1 cellular context compared by ENCODE assay signal in the genomic region with DNA sequence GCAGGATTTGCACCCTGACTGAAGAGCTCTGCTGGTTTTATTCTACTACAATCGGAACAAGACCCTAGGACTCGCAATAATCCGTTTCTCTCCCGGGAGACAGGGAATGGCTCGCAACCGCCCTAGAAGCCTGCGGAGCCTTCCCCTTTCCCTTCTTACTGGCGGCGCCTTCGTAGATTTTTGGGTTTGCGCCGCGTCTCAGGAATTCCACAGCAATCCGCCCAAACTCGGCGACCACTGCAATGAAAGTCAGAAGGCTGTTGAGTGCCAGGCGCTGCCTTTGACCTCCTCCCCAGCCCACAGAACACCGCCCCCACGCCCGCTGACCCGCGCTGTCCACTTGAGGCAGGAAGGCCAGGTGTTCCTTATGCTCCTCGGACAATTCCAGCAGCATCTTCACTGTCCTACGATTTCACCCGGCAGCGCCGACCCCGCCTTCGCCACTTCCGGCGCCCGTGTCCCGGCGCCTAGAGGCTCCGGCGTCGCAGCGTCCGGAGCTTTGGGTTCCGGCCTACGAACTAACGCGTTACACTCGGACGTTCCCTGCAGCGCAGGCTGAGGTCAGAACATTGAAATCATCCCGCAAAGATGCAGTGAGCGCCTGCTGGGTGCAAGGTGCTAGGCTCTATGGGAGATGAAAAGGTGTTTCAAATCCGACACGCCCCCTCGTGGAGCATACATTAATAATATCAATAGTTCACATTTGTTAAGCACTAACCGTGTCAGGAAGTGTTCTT.
TF ChIP-seq lines count a peak whose summit lies in the region.

Gene COMMD2, minus strand, starts transcription at position 439 of the 737 bp plus-strand sequence. Its CDS starts 45 bp downstream, at position 394.

TF ChIP-seq in K562, 482 proteins besides CTCF, POLR2A, EP300 and RAD21 (continued from another document and continues in another):
- TF ChIP-seq, protein P1, sequence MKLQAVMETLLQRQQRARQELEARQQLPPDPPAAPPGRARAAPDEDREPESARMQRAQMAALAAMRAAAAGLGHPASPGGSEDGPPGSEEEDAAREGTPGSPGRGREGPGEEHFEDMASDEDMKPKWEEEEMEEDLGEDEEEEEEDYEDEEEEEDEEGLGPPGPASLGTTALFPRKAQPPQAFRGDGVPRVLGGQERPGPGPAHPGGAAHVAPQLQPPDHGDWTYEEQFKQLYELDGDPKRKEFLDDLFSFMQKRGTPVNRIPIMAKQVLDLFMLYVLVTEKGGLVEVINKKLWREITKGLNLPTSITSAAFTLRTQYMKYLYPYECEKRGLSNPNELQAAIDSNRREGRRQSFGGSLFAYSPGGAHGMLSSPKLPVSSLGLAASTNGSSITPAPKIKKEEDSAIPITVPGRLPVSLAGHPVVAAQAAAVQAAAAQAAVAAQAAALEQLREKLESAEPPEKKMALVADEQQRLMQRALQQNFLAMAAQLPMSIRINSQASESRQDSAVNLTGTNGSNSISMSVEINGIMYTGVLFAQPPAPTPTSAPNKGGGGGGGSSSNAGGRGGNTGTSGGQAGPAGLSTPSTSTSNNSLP (IDR thresholded peaks at IDR 0.05; ENCODE audit: borderline replicate concordance, low read depth, low read length) = peak; percentile 37; the same call in 1 of the 2 replicates
- TF ChIP-seq FOXJ3 (CRISPR knock-in tag; IDR thresholded peaks at IDR 0.05) (no peak), JUN (IDR thresholded peaks at IDR 0.05; ENCODE audit: borderline replicate concordance, low read depth, low read length) (peak; percentile 66; the same call in 1 of the 2 replicates), JUN (CRISPR knock-in tag; IDR thresholded peaks at IDR 0.05; ENCODE audit: borderline replicate concordance) (no peak; the same call in 1 of the 2 replicates), NR2F6 (CRISPR knock-in tag; IDR thresholded peaks at IDR 0.05) (no peak), PRMT5 (CRISPR knock-in tag; IDR thresholded peaks at IDR 0.05) (no peak), YBX1 (IDR thresholded peaks at IDR 0.05) (no peak), TRIM25 (IDR thresholded peaks at IDR 0.05; ENCODE audit: borderline replicate concordance) (no peak), ERF (CRISPR knock-in tag; IDR thresholded peaks at IDR 0.05) (no peak), GABPB2 (CRISPR knock-in tag; conservative IDR thresholded peaks at IDR 0.05) (no peak), ATF7 (IDR thresholded peaks at IDR 0.05) (peak; percentile 93), ZNF146 (CRISPR knock-in tag; IDR thresholded peaks at IDR 0.05; ENCODE audit: unreplicated experiment) (no peak), KLF16 (IDR thresholded peaks at IDR 0.05) (no peak), ZNF76 (CRISPR knock-in tag; IDR thresholded peaks at IDR 0.05; ENCODE audit: borderline replicate concordance) (no peak), NFIC (IDR thresholded peaks at IDR 0.05) (peak; percentile 46), TARDBP (IDR thresholded peaks at IDR 0.05) (peak; percentile 62; the same call in 1 of the 2 replicates), ADNP (tag; IDR thresholded peaks at IDR 0.05) (no peak), CAMTA2 (CRISPR knock-in tag; conservative IDR thresholded peaks at IDR 0.05) (no peak), ETS1 (conservative IDR thresholded peaks at IDR 0.05; ENCODE audit: control insufficient read depth, low read depth, low read length) (0 out of 2 replicates have a peak, but pooled peaks have one; percentile 46), MAFF (IDR thresholded peaks at IDR 0.05; ENCODE audit: low read length) (no peak), YY1 (IDR thresholded peaks at IDR 0.05; ENCODE audit: borderline replicate concordance in 1 of 3, control insufficient read depth in 1 of 3, extremely low read depth in 1 of 3, insufficient read depth in 3 of 3, insufficient read length in 1 of 3, insufficient replicate concordance in 2 of 3, low read depth in 1 of 3, low read length in 2 of 3) (peak in 2 of 3 experiments; percentile 69 to 75), HDAC3 (IDR thresholded peaks at IDR 0.05; ENCODE audit: borderline replicate concordance, partially characterized antibody) (no peak), THRAP3 (IDR thresholded peaks at IDR 0.05; ENCODE audit: borderline replicate concordance) (no peak), U2AF1 (optimal IDR thresholded peaks at IDR 0.05; ENCODE audit: low read depth, low read length) (no peak), ATF4 (CRISPR knock-in tag; IDR thresholded peaks at IDR 0.05) (peak; percentile 69), ZC3H8 (IDR thresholded peaks at IDR 0.05) (no peak), IRF2 (CRISPR knock-in tag; IDR thresholded peaks at IDR 0.05) (no peak), CGGBP1 (CRISPR knock-in tag; IDR thresholded peaks at IDR 0.05) (peak; percentile 42; the same call in 1 of the 2 replicates), ZNF77 (CRISPR knock-in tag; IDR thresholded peaks at IDR 0.05) (no peak), ZKSCAN8 (CRISPR knock-in tag; IDR thresholded peaks at IDR 0.05) (peak; percentile 50; the same call in 1 of the 2 replicates), STAG1 (CRISPR knock-in tag; IDR thresholded peaks at IDR 0.05; ENCODE audit: borderline replicate concordance) (no peak)
- TF ChIP-seq, protein P2, sequence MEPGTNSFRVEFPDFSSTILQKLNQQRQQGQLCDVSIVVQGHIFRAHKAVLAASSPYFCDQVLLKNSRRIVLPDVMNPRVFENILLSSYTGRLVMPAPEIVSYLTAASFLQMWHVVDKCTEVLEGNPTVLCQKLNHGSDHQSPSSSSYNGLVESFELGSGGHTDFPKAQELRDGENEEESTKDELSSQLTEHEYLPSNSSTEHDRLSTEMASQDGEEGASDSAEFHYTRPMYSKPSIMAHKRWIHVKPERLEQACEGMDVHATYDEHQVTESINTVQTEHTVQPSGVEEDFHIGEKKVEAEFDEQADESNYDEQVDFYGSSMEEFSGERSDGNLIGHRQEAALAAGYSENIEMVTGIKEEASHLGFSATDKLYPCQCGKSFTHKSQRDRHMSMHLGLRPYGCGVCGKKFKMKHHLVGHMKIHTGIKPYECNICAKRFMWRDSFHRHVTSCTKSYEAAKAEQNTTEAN (CRISPR knock-in tag; IDR thresholded peaks at IDR 0.05) = 0 out of 2 replicates have a peak, but pooled peaks have one; percentile 68
- TF ChIP-seq, protein P3, sequence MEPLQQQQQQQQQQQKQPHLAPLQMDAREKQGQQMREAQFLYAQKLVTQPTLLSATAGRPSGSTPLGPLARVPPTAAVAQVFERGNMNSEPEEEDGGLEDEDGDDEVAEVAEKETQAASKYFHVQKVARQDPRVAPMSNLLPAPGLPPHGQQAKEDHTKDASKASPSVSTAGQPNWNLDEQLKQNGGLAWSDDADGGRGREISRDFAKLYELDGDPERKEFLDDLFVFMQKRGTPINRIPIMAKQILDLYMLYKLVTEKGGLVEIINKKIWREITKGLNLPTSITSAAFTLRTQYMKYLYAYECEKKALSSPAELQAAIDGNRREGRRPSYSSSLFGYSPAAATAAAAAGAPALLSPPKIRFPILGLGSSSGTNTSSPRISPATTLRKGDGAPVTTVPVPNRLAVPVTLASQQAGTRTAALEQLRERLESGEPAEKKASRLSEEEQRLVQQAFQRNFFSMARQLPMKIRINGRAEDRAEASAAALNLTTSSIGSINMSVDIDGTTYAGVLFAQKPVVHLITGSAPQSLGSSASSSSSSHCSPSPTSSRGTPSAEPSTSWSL (CRISPR knock-in tag; IDR thresholded peaks at IDR 0.05; ENCODE audit: borderline replicate concordance) = no peak
- TF ChIP-seq, protein P4, sequence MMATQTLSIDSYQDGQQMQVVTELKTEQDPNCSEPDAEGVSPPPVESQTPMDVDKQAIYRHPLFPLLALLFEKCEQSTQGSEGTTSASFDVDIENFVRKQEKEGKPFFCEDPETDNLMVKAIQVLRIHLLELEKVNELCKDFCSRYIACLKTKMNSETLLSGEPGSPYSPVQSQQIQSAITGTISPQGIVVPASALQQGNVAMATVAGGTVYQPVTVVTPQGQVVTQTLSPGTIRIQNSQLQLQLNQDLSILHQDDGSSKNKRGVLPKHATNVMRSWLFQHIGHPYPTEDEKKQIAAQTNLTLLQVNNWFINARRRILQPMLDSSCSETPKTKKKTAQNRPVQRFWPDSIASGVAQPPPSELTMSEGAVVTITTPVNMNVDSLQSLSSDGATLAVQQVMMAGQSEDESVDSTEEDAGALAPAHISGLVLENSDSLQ (IDR thresholded peaks at IDR 0.05) = 0 out of 2 replicates have a peak, but pooled peaks have one; percentile 32
- TF ChIP-seq, protein P5, sequence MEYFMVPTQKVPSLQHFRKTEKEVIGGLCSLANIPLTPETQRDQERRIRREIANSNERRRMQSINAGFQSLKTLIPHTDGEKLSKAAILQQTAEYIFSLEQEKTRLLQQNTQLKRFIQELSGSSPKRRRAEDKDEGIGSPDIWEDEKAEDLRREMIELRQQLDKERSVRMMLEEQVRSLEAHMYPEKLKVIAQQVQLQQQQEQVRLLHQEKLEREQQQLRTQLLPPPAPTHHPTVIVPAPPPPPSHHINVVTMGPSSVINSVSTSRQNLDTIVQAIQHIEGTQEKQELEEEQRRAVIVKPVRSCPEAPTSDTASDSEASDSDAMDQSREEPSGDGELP (CRISPR knock-in tag; IDR thresholded peaks at IDR 0.05; ENCODE audit: borderline replicate concordance) = peak; percentile 82
- TF ChIP-seq, protein P6, sequence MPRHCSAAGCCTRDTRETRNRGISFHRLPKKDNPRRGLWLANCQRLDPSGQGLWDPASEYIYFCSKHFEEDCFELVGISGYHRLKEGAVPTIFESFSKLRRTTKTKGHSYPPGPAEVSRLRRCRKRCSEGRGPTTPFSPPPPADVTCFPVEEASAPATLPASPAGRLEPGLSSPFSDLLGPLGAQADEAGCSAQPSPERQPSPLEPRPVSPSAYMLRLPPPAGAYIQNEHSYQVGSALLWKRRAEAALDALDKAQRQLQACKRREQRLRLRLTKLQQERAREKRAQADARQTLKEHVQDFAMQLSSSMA (CRISPR knock-in tag; IDR thresholded peaks at IDR 0.05) = 0 out of 2 replicates have a peak, but pooled peaks have one; percentile 56
- TF ChIP-seq, protein P7, sequence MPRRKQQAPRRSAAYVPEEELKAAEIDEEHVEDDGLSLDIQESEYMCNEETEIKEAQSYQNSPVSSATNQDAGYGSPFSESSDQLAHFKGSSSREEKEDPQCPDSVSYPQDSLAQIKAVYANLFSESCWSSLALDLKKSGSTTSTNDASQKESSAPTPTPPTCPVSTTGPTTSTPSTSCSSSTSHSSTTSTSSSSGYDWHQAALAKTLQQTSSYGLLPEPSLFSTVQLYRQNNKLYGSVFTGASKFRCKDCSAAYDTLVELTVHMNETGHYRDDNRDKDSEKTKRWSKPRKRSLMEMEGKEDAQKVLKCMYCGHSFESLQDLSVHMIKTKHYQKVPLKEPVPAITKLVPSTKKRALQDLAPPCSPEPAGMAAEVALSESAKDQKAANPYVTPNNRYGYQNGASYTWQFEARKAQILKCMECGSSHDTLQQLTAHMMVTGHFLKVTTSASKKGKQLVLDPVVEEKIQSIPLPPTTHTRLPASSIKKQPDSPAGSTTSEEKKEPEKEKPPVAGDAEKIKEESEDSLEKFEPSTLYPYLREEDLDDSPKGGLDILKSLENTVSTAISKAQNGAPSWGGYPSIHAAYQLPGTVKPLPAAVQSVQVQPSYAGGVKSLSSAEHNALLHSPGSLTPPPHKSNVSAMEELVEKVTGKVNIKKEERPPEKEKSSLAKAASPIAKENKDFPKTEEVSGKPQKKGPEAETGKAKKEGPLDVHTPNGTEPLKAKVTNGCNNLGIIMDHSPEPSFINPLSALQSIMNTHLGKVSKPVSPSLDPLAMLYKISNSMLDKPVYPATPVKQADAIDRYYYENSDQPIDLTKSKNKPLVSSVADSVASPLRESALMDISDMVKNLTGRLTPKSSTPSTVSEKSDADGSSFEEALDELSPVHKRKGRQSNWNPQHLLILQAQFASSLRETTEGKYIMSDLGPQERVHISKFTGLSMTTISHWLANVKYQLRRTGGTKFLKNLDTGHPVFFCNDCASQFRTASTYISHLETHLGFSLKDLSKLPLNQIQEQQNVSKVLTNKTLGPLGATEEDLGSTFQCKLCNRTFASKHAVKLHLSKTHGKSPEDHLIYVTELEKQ (CRISPR knock-in tag; IDR thresholded peaks at IDR 0.05) = no peak
- TF ChIP-seq, protein P8, sequence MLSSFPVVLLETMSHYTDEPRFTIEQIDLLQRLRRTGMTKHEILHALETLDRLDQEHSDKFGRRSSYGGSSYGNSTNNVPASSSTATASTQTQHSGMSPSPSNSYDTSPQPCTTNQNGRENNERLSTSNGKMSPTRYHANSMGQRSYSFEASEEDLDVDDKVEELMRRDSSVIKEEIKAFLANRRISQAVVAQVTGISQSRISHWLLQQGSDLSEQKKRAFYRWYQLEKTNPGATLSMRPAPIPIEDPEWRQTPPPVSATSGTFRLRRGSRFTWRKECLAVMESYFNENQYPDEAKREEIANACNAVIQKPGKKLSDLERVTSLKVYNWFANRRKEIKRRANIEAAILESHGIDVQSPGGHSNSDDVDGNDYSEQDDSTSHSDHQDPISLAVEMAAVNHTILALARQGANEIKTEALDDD (IDR thresholded peaks at IDR 0.05) = no peak
